Comparison of ENCODE assay signal across 8 cellular contexts in the genomic region with DNA sequence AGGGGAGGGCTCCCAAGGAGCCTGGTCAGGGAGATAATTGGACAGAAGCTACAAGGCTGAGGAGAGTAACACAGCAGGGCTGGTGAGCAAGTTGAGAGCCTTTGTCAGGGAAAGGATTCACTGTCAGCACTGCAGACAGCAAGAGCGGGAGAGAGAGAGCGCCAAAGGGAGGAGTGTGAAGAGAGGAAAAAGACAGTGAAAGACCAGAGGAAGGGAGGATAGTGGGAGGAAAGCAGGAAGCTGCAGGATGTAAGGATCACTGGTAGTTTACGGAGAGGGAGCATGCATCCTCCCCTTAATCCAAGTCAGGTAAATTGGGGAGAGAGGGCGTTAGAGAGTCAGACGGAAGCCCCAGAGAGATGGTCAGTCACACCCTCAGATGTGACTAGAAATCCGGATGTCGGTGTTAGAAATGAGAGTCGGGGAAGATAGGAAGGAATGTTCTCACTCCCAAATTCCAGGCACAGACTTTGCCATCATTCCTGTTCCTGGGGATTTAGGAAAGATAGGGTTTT. TPM values are rescaled to one million over a fixed set of nuclear protein-coding genes. Genes with fewer than 3 reads are reported as not detected.
DNase-seq lines count a peak whose midpoint lies in the region; ATAC-seq and TF ChIP-seq lines count a peak whose summit lies in the region.

No MANE protein-coding gene starts in this region.

- DNase-seq in EH (ENCODE audit: low read depth) (peak; percentile 69), hepatic stellate cell (ENCODE audit: low spot score) (peak; percentile 42), posterior vena cava (ENCODE audit: low spot score) (peak; percentile 70), NCI-H146 treated with DMSO at 0.1 percent for 48 hours (lab: John Stamatoyannopoulos, UW; ENCODE audit: unreplicated experiment) (no peak), HPDE6-E6E7 (ENCODE audit: extremely low spot score) (no peak)
- DNase-seq in activated CD4-positive, alpha-beta T cell treated with anti-CD3 and anti-CD28 coated beads, Interleukin-2, amount 50 U/mL, for 48 hours, result no peak

- intact Hi-C loops in posterior vena cava (cut with DNase I), result loop anchor here (2.0 to 10.0 kb wide), 2 partner anchors 121 to 1777 kb away; no protein-coding TSS in a partner anchor

- H3K9me3 Mint-ChIP-seq in brain, result no peaks in the 10 kb centered on the region

- peaks cover 16% of the 10 kb centered on the region for H3K4me1 Mint-ChIP-seq in brain

- H3K27me3 Mint-ChIP-seq in brain, result peaks cover 34% of the 10 kb centered on the region

- no peak for ATAC-seq in HG02870 (IDR thresholded peaks at IDR 0.05; ENCODE audit: unreplicated experiment)

- H3K4me3 Mint-ChIP-seq in brain, result no peak overlapping the region

- H3K36me3 Mint-ChIP-seq in brain, result no peaks in the 10 kb centered on the region

- TF ChIP-seq CTCF in brain (conservative IDR thresholded peaks at IDR 0.05), result no peak

- H3K27ac Mint-ChIP-seq in brain, result peak overlapping the region; percentile 2 to 98 (median 36)

RNA-seq across cellular contexts. Expression of a gene that starts 13.8 kb away (rescaled TPM):
- polyA plus RNA-seq in brain (ENCODE audit: insufficient read depth, low read depth, low replicate concordance), result 52.7 TPM
- 100 to 1,000 TPM; 117 to 130 TPM for total RNA-seq in posterior vena cava

RNA-seq across cellular contexts. Expression of a gene that starts 16.0 kb away (rescaled TPM):
- 66.0 TPM for polyA plus RNA-seq in brain (ENCODE audit: insufficient read depth, low read depth, low replicate concordance)
- 10 to 100 TPM; 28.1 to 33.3 TPM for total RNA-seq in posterior vena cava

Comparison
In these comparisons a context has a peak if more than half of its experiments do, and no peak if none do; other contexts are left out.
1. DNase-seq: peak in EH (single experiment), hepatic stellate cell (single experiment) and posterior vena cava (single experiment); none in NCI-H146 treated with DMSO at 0.1 percent for 48 hours (single experiment), activated CD4-positive, alpha-beta T cell treated with anti-CD3 and anti-CD28 coated beads, Interleukin-2, amount 50 U/mL, for 48 hours (0 of 2) and HPDE6-E6E7 (single experiment).